In the genomic region with DNA sequence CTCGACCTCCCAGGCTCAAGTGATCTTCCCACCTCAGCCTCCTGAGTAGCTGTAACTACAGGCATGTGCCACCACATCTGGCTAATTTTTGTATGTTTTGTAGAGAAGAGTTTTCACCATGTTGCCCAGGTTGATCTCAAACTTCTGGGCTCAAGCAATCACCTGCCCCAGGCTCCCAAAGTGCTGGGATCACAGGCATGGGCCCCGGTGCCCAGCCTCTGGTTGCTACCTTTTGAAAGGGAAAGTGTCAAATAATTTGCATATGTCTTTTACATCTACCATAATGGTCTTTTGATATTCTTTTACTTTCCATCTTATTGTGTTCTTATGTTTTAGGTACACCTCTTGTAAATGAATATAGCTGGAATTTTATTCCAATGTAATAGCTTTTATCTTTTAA, we compare ENCODE assay signal across 16 cellular contexts.
"Had no signal": no experiment of that assay in that cellular context is flagged by ENCODE, and none has a peak within 500 bp of the region (broad histone marks: within the 10 kb centered on the region; RNA-seq: fewer than 3 reads in every experiment).

No MANE protein-coding gene starts in this region.

- H3K27ac ChIP-seq: colonic mucosa, lower lobe of right lung, neural progenitor cell had no signal

- H3K9me3 Mint-ChIP-seq: activated CD4-positive, alpha-beta memory T cell treated with anti-CD3 and anti-CD28 coated beads for 36 hours; activated naive CD4-positive, alpha-beta T cell treated with anti-CD3 and anti-CD28 coated beads, Interleukin-2, amount 10 ng/mL, durations not matched to agents 7 days and 5 days; activated T-cell treated with anti-CD3 and anti-CD28 coated beads, Interleukin-2, amount 50 U/mL, for 24 hours; T-helper 1 cell treated with Interleukin-12 subunit alpha and Interleukin-12 subunit beta and Interleukin-4 antibody, amounts not matched to agents 30 μg/mL and 1 μg/mL, for 36 hours had no signal

- H3K4me3 Mint-ChIP-seq: activated CD4-positive, alpha-beta memory T cell treated with anti-CD3 and anti-CD28 coated beads for 36 hours; activated CD4-positive, alpha-beta T cell treated with anti-CD3 and anti-CD28 coated beads for 36 hours; activated CD8-positive, alpha-beta memory T cell treated with anti-CD3 and anti-CD28 coated beads, Interleukin-2, amount 10 ng/mL, durations not matched to agents 7 days and 5 days; activated naive CD4-positive, alpha-beta T cell treated with anti-CD3 and anti-CD28 coated beads, Interleukin-2, amount 10 ng/mL, durations not matched to agents 7 days and 5 days; activated T-cell treated with anti-CD3 and anti-CD28 coated beads, Interleukin-2, amount 50 U/mL, for 24 hours; immature natural killer cell; neural progenitor cell; stimulated activated naive CD8-positive, alpha-beta T cell treated with anti-CD3 and anti-CD28 coated beads, Interleukin-15, Interleukin-2, amounts not matched to agents 100 ng/mL and 50 ng/mL, for 24 hours; T-helper 1 cell treated with Interleukin-12 subunit alpha and Interleukin-12 subunit beta and Interleukin-4 antibody, amounts not matched to agents 30 μg/mL and 1 μg/mL, for 36 hours had no signal

- H3K27me3 ChIP-seq: colonic mucosa, esophagus muscularis mucosa, neural progenitor cell, upper lobe of left lung had no signal

- H3K4me1 ChIP-seq: colonic mucosa, neural progenitor cell had no signal

- H3K36me3 ChIP-seq: colonic mucosa, esophagus muscularis mucosa, lower lobe of right lung, neural progenitor cell, upper lobe of left lung had no signal

- H3K36me3 Mint-ChIP-seq: activated CD4-positive, alpha-beta memory T cell treated with anti-CD3 and anti-CD28 coated beads for 36 hours; activated CD8-positive, alpha-beta memory T cell treated with anti-CD3 and anti-CD28 coated beads, Interleukin-2, amount 10 ng/mL, durations not matched to agents 7 days and 5 days; activated naive CD4-positive, alpha-beta T cell treated with anti-CD3 and anti-CD28 coated beads, Interleukin-2, amount 10 ng/mL, durations not matched to agents 7 days and 5 days had no signal

- H3K4me1 Mint-ChIP-seq: activated CD4-positive, alpha-beta T cell treated with anti-CD3 and anti-CD28 coated beads for 36 hours; activated CD8-positive, alpha-beta memory T cell treated with anti-CD3 and anti-CD28 coated beads, Interleukin-2, amount 10 ng/mL, durations not matched to agents 7 days and 5 days; activated naive CD4-positive, alpha-beta T cell treated with anti-CD3 and anti-CD28 coated beads, Interleukin-2, amount 10 ng/mL, durations not matched to agents 7 days and 5 days; immature natural killer cell had no signal

- H3K4me3 ChIP-seq: colonic mucosa, esophagus muscularis mucosa, lower lobe of right lung, neural progenitor cell, upper lobe of left lung had no signal

- H3K9me3 ChIP-seq: colonic mucosa, esophagus muscularis mucosa, lower lobe of right lung, upper lobe of left lung had no signal

- DNase-seq: activated CD4-positive, alpha-beta memory T cell treated with anti-CD3 and anti-CD28 coated beads for 36 hours; activated CD4-positive, alpha-beta T cell treated with anti-CD3 and anti-CD28 coated beads for 36 hours; activated CD8-positive, alpha-beta memory T cell treated with anti-CD3 and anti-CD28 coated beads, Interleukin-2, amount 10 ng/mL, durations not matched to agents 7 days and 5 days; activated naive CD4-positive, alpha-beta T cell treated with anti-CD3 and anti-CD28 coated beads, Interleukin-2, amount 10 ng/mL, durations not matched to agents 7 days and 5 days; activated T-cell treated with anti-CD3 and anti-CD28 coated beads, Interleukin-2, amount 50 U/mL, for 24 hours; colonic mucosa; head of caudate nucleus; immature natural killer cell; lower lobe of right lung; midbrain; retina had no signal

- H3K9ac ChIP-seq: neural progenitor cell had no signal

- H3K27ac Mint-ChIP-seq: activated CD4-positive, alpha-beta memory T cell treated with anti-CD3 and anti-CD28 coated beads for 36 hours; activated CD4-positive, alpha-beta T cell treated with anti-CD3 and anti-CD28 coated beads for 36 hours; activated CD8-positive, alpha-beta memory T cell treated with anti-CD3 and anti-CD28 coated beads, Interleukin-2, amount 10 ng/mL, durations not matched to agents 7 days and 5 days; activated naive CD4-positive, alpha-beta T cell treated with anti-CD3 and anti-CD28 coated beads, Interleukin-2, amount 10 ng/mL, durations not matched to agents 7 days and 5 days; activated T-cell treated with anti-CD3 and anti-CD28 coated beads, Interleukin-2, amount 50 U/mL, for 24 hours; immature natural killer cell; neural progenitor cell; stimulated activated naive CD8-positive, alpha-beta T cell treated with anti-CD3 and anti-CD28 coated beads, Interleukin-15, Interleukin-2, amounts not matched to agents 100 ng/mL and 50 ng/mL, for 24 hours; T-helper 1 cell treated with Interleukin-12 subunit alpha and Interleukin-12 subunit beta and Interleukin-4 antibody, amounts not matched to agents 30 μg/mL and 1 μg/mL, for 36 hours had no signal

- ATAC-seq: activated CD4-positive, alpha-beta T cell treated with anti-CD3 and anti-CD28 coated beads for 36 hours; activated CD8-positive, alpha-beta memory T cell treated with anti-CD3 and anti-CD28 coated beads, Interleukin-2, amount 10 ng/mL, durations not matched to agents 7 days and 5 days had no signal

- H3K27me3 Mint-ChIP-seq: activated CD4-positive, alpha-beta memory T cell treated with anti-CD3 and anti-CD28 coated beads for 36 hours; activated CD4-positive, alpha-beta T cell treated with anti-CD3 and anti-CD28 coated beads for 36 hours; activated CD8-positive, alpha-beta memory T cell treated with anti-CD3 and anti-CD28 coated beads, Interleukin-2, amount 10 ng/mL, durations not matched to agents 7 days and 5 days; activated T-cell treated with anti-CD3 and anti-CD28 coated beads, Interleukin-2, amount 50 U/mL, for 24 hours; stimulated activated naive CD8-positive, alpha-beta T cell treated with anti-CD3 and anti-CD28 coated beads, Interleukin-15, Interleukin-2, amounts not matched to agents 100 ng/mL and 50 ng/mL, for 24 hours had no signal

- H3K4me2 ChIP-seq: neural progenitor cell had no signal
